In the genomic region with DNA sequence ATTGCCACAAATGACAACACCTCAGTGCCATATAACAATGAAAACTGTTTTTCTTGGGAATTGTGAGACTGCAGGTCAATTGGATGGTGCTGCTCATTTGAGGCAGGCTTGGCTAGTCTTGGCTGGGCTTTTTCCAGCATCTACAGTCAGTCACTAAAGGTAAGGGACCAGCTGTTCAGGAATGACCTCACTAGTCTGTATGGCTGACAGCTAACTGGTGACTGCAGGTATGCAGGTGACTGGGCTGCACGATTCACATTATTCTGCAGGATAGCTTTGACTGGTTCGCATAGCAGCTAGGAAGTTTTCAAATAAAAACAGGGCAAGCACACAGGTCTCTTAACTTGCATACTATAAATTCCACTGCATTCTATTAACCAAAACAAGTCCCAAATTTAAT, we compare ENCODE assay signal across 32 cellular contexts. TPM values are rescaled to one million over a fixed set of nuclear protein-coding genes. Genes with fewer than 3 reads are reported as not detected.
"Had no signal": no experiment of that assay in that cellular context is flagged by ENCODE, and none has a peak within 500 bp of the region (broad histone marks: within the 10 kb centered on the region; RNA-seq: fewer than 3 reads in every experiment).

No MANE protein-coding gene starts in this region.

- ATAC-seq: activated T-cell treated with anti-CD3 and anti-CD28 coated beads, Interleukin-2, amount 50 U/mL, for 4 hours; activated T-helper 17 cell treated with anti-CD3 and anti-CD28 coated beads, Interleukin-2, amount 50 U/mL, for 72 hours; gastroesophageal sphincter; heart right ventricle had no signal

- H3K4me1 ChIP-seq: esophagus squamous epithelium, gastroesophageal sphincter had no signal

- H3K27me3 Mint-ChIP-seq: activated CD4-positive, alpha-beta memory T cell treated with anti-CD3 and anti-CD28 coated beads, Interleukin-2, amount 10 ng/mL, durations not matched to agents 7 days and 5 days; activated CD4-positive, alpha-beta T cell treated with anti-CD3 and anti-CD28 coated beads, Interleukin-2, amount 10 ng/mL, durations not matched to agents 7 days and 5 days; activated naive CD8-positive, alpha-beta T cell; activated T-helper 17 cell treated with anti-CD3 and anti-CD28 coated beads, Interleukin-2, amount 50 U/mL, for 72 hours; central memory CD8-positive, alpha-beta T cell; dendritic cell treated with granulocyte-macrophage colony-stimulating factor and Interleukin-4, amounts not matched to agents 40 ng/mL and 50 ng/mL, for 4 days had no signal

- H3K4me3 ChIP-seq: coronary artery, dorsolateral prefrontal cortex, esophagus squamous epithelium, gastroesophageal sphincter, heart right ventricle had no signal

- H3K27me3 ChIP-seq: brain microvascular endothelial cell, dorsolateral prefrontal cortex, esophagus squamous epithelium, gastroesophageal sphincter, heart right ventricle had no signal

- H3K9me3 Mint-ChIP-seq: activated CD4-positive, alpha-beta T cell treated with anti-CD3 and anti-CD28 coated beads, Interleukin-2, amount 10 ng/mL, durations not matched to agents 7 days and 5 days; central memory CD8-positive, alpha-beta T cell; dendritic cell treated with granulocyte-macrophage colony-stimulating factor and Interleukin-4, amounts not matched to agents 40 ng/mL and 50 ng/mL, for 4 days had no signal

- H3K36me3 Mint-ChIP-seq: activated naive CD8-positive, alpha-beta T cell had no signal

- DNase-seq: activated CD4-positive, alpha-beta memory T cell treated with anti-CD3 and anti-CD28 coated beads, Interleukin-2, amount 10 ng/mL, durations not matched to agents 7 days and 5 days; activated CD4-positive, alpha-beta T cell treated with anti-CD3 and anti-CD28 coated beads for 4 hours; activated CD4-positive, alpha-beta T cell treated with anti-CD3 and anti-CD28 coated beads, Interleukin-2, amount 10 ng/mL, durations not matched to agents 7 days and 5 days; activated CD4-positive, alpha-beta T cell treated with anti-CD3 and anti-CD28 coated beads, Interleukin-2, amount 50 U/mL, for 4 hours; activated CD4-positive, CD25-positive, alpha-beta regulatory T cell; activated CD4-positive, CD25-positive, alpha-beta regulatory T cell treated with anti-CD3 and anti-CD28 coated beads, Interleukin-2, amount 50 U/mL, for 72 hours; activated CD8-positive, alpha-beta memory T cell treated with anti-CD3 and anti-CD28 coated beads for 24 hours; activated effector memory CD4-positive, alpha-beta T cell treated with Interleukin-2 at 50 U/mL for 16 hours; activated gamma-delta T cell treated with Interleukin-2 at 50 U/mL for 16 hours; activated naive CD4-positive, alpha-beta T cell treated with anti-CD3 and anti-CD28 coated beads, Interleukin-2, amount 50 U/mL, for 16 hours; activated naive CD4-positive, alpha-beta T cell treated with Interleukin-2 at 50 U/mL for 16 hours; activated T-cell treated with anti-CD3 and anti-CD28 coated beads, Interleukin-2, amount 50 U/mL, for 4 hours; amniotic stem cell; anterior cingulate cortex; brain microvascular endothelial cell; dorsolateral prefrontal cortex; effector memory CD4-positive, alpha-beta T cell; esophagus squamous epithelium; foreskin melanocyte; heart right ventricle; T-helper 1 cell; T-helper 2 cell had no signal

- H3K36me3 ChIP-seq: brain microvascular endothelial cell, esophagus squamous epithelium, gastroesophageal sphincter, heart right ventricle had no signal

- H3K27ac ChIP-seq: brain microvascular endothelial cell, coronary artery, dorsolateral prefrontal cortex, epithelial cell of prostate, esophagus squamous epithelium, gastroesophageal sphincter, heart right ventricle had no signal

- H3K4me1 Mint-ChIP-seq: activated CD4-positive, alpha-beta memory T cell treated with anti-CD3 and anti-CD28 coated beads, Interleukin-2, amount 10 ng/mL, durations not matched to agents 7 days and 5 days; activated CD4-positive, alpha-beta T cell treated with anti-CD3 and anti-CD28 coated beads, Interleukin-2, amount 10 ng/mL, durations not matched to agents 7 days and 5 days; activated T-helper 17 cell treated with anti-CD3 and anti-CD28 coated beads, Interleukin-2, amount 50 U/mL, for 72 hours; central memory CD8-positive, alpha-beta T cell had no signal

- FAIRE-seq: astrocyte, bronchial epithelial cell had no signal

- H3K4me3 Mint-ChIP-seq: activated CD4-positive, alpha-beta memory T cell treated with anti-CD3 and anti-CD28 coated beads, Interleukin-2, amount 10 ng/mL, durations not matched to agents 7 days and 5 days; activated CD4-positive, alpha-beta T cell treated with anti-CD3 and anti-CD28 coated beads, Interleukin-2, amount 10 ng/mL, durations not matched to agents 7 days and 5 days; activated naive CD8-positive, alpha-beta T cell; activated T-cell treated with anti-CD3 and anti-CD28 coated beads, Interleukin-2, amount 50 U/mL, for 4 hours; activated T-helper 17 cell treated with anti-CD3 and anti-CD28 coated beads, Interleukin-2, amount 50 U/mL, for 72 hours; central memory CD8-positive, alpha-beta T cell; dendritic cell treated with granulocyte-macrophage colony-stimulating factor and Interleukin-4, amounts not matched to agents 40 ng/mL and 50 ng/mL, for 4 days had no signal

- H3K27ac Mint-ChIP-seq: activated CD4-positive, alpha-beta memory T cell treated with anti-CD3 and anti-CD28 coated beads, Interleukin-2, amount 10 ng/mL, durations not matched to agents 7 days and 5 days; activated CD4-positive, alpha-beta T cell treated with anti-CD3 and anti-CD28 coated beads, Interleukin-2, amount 10 ng/mL, durations not matched to agents 7 days and 5 days; activated naive CD8-positive, alpha-beta T cell; activated T-helper 17 cell treated with anti-CD3 and anti-CD28 coated beads, Interleukin-2, amount 50 U/mL, for 72 hours; dendritic cell treated with granulocyte-macrophage colony-stimulating factor and Interleukin-4, amounts not matched to agents 40 ng/mL and 50 ng/mL, for 4 days had no signal

- H3K9me3 ChIP-seq: esophagus squamous epithelium, gastroesophageal sphincter, heart right ventricle had no signal

RNA-seq across cellular contexts. Expression of gene HMGCLL1, which starts 22.1 kb away (rescaled TPM):
- total RNA-seq: activated CD4-positive, alpha-beta memory T cell treated with anti-CD3 and anti-CD28 coated beads, Interleukin-2, amount 10 ng/mL, durations not matched to agents 7 days and 5 days; activated CD4-positive, alpha-beta T cell treated with anti-CD3 and anti-CD28 coated beads, Interleukin-2, amount 10 ng/mL, durations not matched to agents 7 days and 5 days; activated T-cell treated with anti-CD3 and anti-CD28 coated beads, Interleukin-2, amount 50 U/mL, for 4 hours; activated T-helper 17 cell treated with anti-CD3 and anti-CD28 coated beads, Interleukin-2, amount 50 U/mL, for 72 hours; bronchial epithelial cell; glomerular endothelial cell had no signal
